ENCODE assay signal across 18 cellular contexts in the genomic region with DNA sequence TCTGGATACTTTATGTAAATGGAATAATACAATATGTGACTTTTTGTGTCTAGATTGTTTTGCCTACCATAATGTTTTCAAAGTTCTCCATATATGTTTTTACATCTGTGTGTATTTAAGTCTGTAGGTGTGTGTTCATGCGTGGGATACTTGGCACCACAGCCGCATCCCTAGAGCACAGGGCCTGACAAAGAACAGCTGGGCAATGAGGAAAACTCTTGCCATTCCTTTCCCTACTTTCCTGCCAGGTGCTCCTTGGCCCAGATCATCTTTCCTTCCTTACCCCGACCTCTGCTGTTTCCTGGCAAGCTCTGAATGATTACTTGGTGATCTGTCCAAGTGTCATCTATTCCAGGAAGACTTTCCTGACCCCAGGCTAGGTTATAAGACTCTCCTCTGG.
DNase-seq lines count a peak whose midpoint lies in the region; ATAC-seq and TF ChIP-seq lines count a peak whose summit lies in the region.
"Had no signal": no experiment of that assay in that cellular context is flagged by ENCODE, and none has a peak within 500 bp of the region (broad histone marks: within the 10 kb centered on the region; RNA-seq: fewer than 3 reads in every experiment).

No MANE protein-coding gene starts in this region.

- no peaks in the 10 kb centered on the region for H3K36me3 ChIP-seq in PC-3 (ENCODE audit: low read depth, low read length)
- H3K36me3 ChIP-seq: BLaER1 had no signal

- no peak overlapping the region for H3K9ac ChIP-seq in PC-3 (ENCODE audit: low read length)
- H3K9ac ChIP-seq: BLaER1, GM23248 had no signal

- intact Hi-C loops in PC-3 (cut with micrococcal nuclease) = no loop called here

- no peaks in the 10 kb centered on the region for H3F3A ChIP-seq in PC-3 (ENCODE audit: low read length, unreplicated experiment)

- no peak for ATAC-seq in PC-3
- ATAC-seq in HG02588 (IDR thresholded peaks at IDR 0.05; ENCODE audit: unreplicated experiment) = no peak
- ATAC-seq: CD8-positive, alpha-beta T cell; GM12878 had no signal

- H3K9me2 ChIP-seq in PC-3 (replicated peaks; ENCODE audit: low read length) = no peaks in the 10 kb centered on the region

- POLR2A ChIA-PET in PC-3 (lab: Charles Lee; ENCODE audit: unreplicated experiment) = interaction anchor here (0.5 kb wide), 1 partner anchor 472 kb away, joined by 6 read pairs; no protein-coding TSS in a partner anchor

- H3K27ac ChIP-seq in PC-3 (ENCODE audit: low read length) = no peak overlapping the region
- H3K27ac ChIP-seq: 22Rv1, BLaER1, C4-2B, GM23248 had no signal

- H3K79me2 ChIP-seq in PC-3 (ENCODE audit: low read length) = no peaks in the 10 kb centered on the region

- no peak overlapping the region for H2AFZ ChIP-seq in PC-3 (ENCODE audit: low read length)
- H2AFZ ChIP-seq: GM23248 had no signal

- H3K27me3 ChIP-seq in PC-3 (ENCODE audit: low read length) = no peaks in the 10 kb centered on the region
- H3K27me3 ChIP-seq: BLaER1 had no signal

- H3K9me3 ChIP-seq in PC-3 (ENCODE audit: low read length) = no peaks in the 10 kb centered on the region
- H3K9me3 ChIP-seq: Caco-2 had no signal

- no peak for TF ChIP-seq CTCF in PC-3 (conservative IDR thresholded peaks at IDR 0.05; ENCODE audit: low read depth, low read length)

- no TSS peak for BruUV-seq in PC-3 (replicated peaks; lab: Mats Ljungman, UMichigan)

- CTCF ChIA-PET in PC-3 (lab: Charles Lee) = no interaction called here

- DNase-seq in DMS 273 (lab: John Stamatoyannopoulos, UW; ENCODE audit: unreplicated experiment) = peak; percentile 19
- no peak for DNase-seq in DMS 273 treated with DMSO at 0.1 percent for 48 hours (lab: John Stamatoyannopoulos, UW)
- peak; percentile 37 for DNase-seq in NCI-H2171 (lab: John Stamatoyannopoulos, UW)
- DNase-seq in PC-3 = peak; percentile 14
- no peak for DNase-seq in stimulated activated CD4-positive, alpha-beta T cell treated with anti-CD3 and anti-CD28 coated beads, Interleukin-12 subunit alpha, Interleukin-12 subunit beta, amount 100 ng/mL, for 4 hours
- DNase-seq: Caco-2; CD4-positive, CD25-positive, alpha-beta regulatory T cell; CD8-positive, alpha-beta T cell; EL; GDM1; GM23248; H7; HCEC 1CT had no signal

- H3K4me2 ChIP-seq in PC-3 (ENCODE audit: low read length) = no peak overlapping the region
- H3K4me2 ChIP-seq: BLaER1 had no signal

- H3K4me3 ChIP-seq in PC-3 (ENCODE audit: low read length) = no peak overlapping the region
- H3K4me3 ChIP-seq: BLaER1, GM12878, GM23248 had no signal

- H3K4me1 ChIP-seq in PC-3 (ENCODE audit: insufficient read depth, low read length) = no peaks in the 10 kb centered on the region
- H3K4me1 ChIP-seq: BLaER1 had no signal

- H4K20me1 ChIP-seq in PC-3 (ENCODE audit: low read length) = no peaks in the 10 kb centered on the region
- H4K20me1 ChIP-seq: BLaER1 had no signal

Comparison
In these comparisons a context has a peak if more than half of its experiments do, and no peak if none do; other contexts are left out.
1. DNase-seq: peak in DMS 273 (single experiment), NCI-H2171 (single experiment) and PC-3 (single experiment); none in DMS 273 treated with DMSO at 0.1 percent for 48 hours (single experiment) and stimulated activated CD4-positive, alpha-beta T cell treated with anti-CD3 and anti-CD28 coated beads, Interleukin-12 subunit alpha, Interleukin-12 subunit beta, amount 100 ng/mL, for 4 hours (single experiment).